Comparison of ENCODE assay signal across 9 cellular contexts in genomic region chr12:12110923-12111555, GRCh38. TPM values are rescaled to one million over a fixed set of nuclear protein-coding genes. Genes with fewer than 3 reads are reported as not detected.
"Had no signal": no experiment of that assay in that cellular context is flagged by ENCODE, and none has a peak within 500 bp of the region (broad histone marks: within the 10 kb centered on the region; RNA-seq: fewer than 3 reads in every experiment).

No MANE protein-coding gene starts in this region.

RNA-seq across cellular contexts. Expression of gene BCL2L14, which starts 40.3 kb away (rescaled TPM):
- total RNA-seq: chondrocyte, left ventricle myocardium inferior, mammary epithelial cell, pulmonary artery endothelial cell, Right ventricle myocardium superior, subcutaneous adipose tissue, tibial nerve, uterus had no signal
- polyA plus RNA-seq: heart right ventricle, mammary epithelial cell had no signal
